In the genomic region with DNA sequence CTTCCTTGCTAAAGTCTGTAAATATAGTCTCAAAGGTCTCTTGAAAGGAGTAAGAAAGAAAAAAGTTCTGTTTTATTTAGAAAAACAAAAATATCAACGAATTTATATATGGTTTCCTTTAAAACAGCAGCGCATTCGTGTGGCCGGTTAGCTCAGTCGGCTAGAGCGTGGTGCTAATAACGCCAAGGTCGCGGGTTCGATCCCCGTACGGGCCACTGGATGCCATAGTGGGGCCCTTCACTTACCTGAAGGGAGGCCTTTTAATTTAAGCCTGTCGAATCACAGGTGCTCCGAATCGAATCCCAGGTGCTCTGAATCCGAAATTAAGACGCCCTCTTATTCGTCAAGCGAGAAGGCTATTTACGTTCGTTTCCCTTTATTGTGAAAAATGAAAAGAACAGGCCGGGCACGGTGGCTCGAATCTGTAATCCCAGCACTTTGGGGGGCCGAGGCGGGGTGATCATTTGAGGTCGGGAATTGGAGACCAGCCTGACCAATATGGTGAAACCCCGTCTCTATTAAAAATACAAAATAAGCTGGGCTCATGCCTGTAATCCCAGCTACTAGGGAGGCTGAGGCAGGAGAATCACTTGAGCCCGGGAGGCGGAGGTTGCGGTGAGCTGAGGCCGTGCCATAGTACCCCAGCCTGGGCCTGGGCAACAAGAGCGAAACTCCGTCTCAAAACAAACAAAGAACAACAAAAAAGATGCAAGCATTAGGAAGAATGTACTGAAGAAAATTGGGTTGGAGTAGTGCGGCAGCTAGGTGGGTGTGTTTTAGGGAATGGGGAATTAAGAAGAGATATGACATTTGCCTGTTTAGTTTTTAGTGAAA, we compare ENCODE assay signal across 8 cellular contexts.
A peak's percentile ranks its signal among the peaks of the same experiment; 100 is the strongest.
DNase-seq lines count a peak whose midpoint lies in the region; ATAC-seq and TF ChIP-seq lines count a peak whose summit lies in the region.

No MANE protein-coding gene starts in this region.

- H3K9me3 ChIP-seq in MM.1S (replicated peaks; ENCODE audit: insufficient read depth, low read length): no peaks in the 10 kb centered on the region
- no peaks in the 10 kb centered on the region for H3K9me3 ChIP-seq in neural progenitor cell (ENCODE audit: low read depth)

- H3K9ac ChIP-seq in MM.1S (ENCODE audit: low read length) (no peak overlapping the region), neural progenitor cell (no peak overlapping the region)

- no peaks in the 10 kb centered on the region for H3K4me1 ChIP-seq in MM.1S (ENCODE audit: low read length)
- peaks cover 8% of the 10 kb centered on the region for H3K4me1 ChIP-seq in neural progenitor cell

- H3K27ac ChIP-seq in MM.1S (ENCODE audit: low read length) (no peak overlapping the region), neural progenitor cell (no peak overlapping the region)

- TF ChIP-seq CTCF in MM.1S (IDR thresholded peaks at IDR 0.05; ENCODE audit: low read length): no peak
- TF ChIP-seq CTCF in neural progenitor cell (IDR thresholded peaks at IDR 0.05): no peak

- H3K4me2 ChIP-seq in MM.1S (ENCODE audit: low read depth, low read length): peak overlapping the region; percentile 49
- peak overlapping the region; percentile 82 for H3K4me2 ChIP-seq in neural progenitor cell

- peaks cover 73 to 84% of the 10 kb centered on the region in 2 donors for H3K27me3 Mint-ChIP-seq in T-cell
- H3K27me3 Mint-ChIP-seq in neural progenitor cell (ENCODE audit: insufficient read depth, low read depth): peaks cover 55% of the 10 kb centered on the region

- H3K79me2 ChIP-seq in MM.1S (ENCODE audit: low read length) (no peaks in the 10 kb centered on the region), neural progenitor cell (ENCODE audit: low read depth) (no peaks in the 10 kb centered on the region)

- H4K20me1 ChIP-seq in MM.1S (ENCODE audit: insufficient read depth, low read length): no peaks in the 10 kb centered on the region
- H4K20me1 ChIP-seq in neural progenitor cell (ENCODE audit: low read depth): peaks cover 31% of the 10 kb centered on the region

- H3K4me3 ChIP-seq in MM.1S (ENCODE audit: low read length) (peak overlapping the region; percentile 22; the same call in 1 of the 2 replicates), neural progenitor cell (peak overlapping the region; percentile 58)

- H3K27ac Mint-ChIP-seq in T-cell: peak overlapping the region; percentile 58 to 63
- peak overlapping the region; percentile 72 for H3K27ac Mint-ChIP-seq in neural progenitor cell

- DNase-seq in GF-D8 (lab: John Stamatoyannopoulos, UW) (peak; percentile 18), MM.1S (peak; percentile 37), T-cell (no peak), dermis microvascular lymphatic vessel endothelial cell (ENCODE audit: low read depth in 2 of 2) (peak; percentile 37 to 52), neural progenitor cell (ENCODE audit: low spot score) (peak; percentile 74), germinal center (ENCODE audit: low spot score) (no peak)

- H3K4me1 Mint-ChIP-seq in T-cell (peaks cover 26 to 38% (median 32%) of the 10 kb centered on the region in 3 donors), neural progenitor cell (peaks cover 49% of the 10 kb centered on the region)

- peaks cover 11% of the 10 kb centered on the region; the same call in 1 of the 2 replicates for H3F3A ChIP-seq in MM.1S (ENCODE audit: insufficient read depth, low read length)
- peaks cover 49% of the 10 kb centered on the region for H3F3A ChIP-seq in neural progenitor cell (ENCODE audit: low read depth)

- H3K27me3 ChIP-seq in MM.1S (replicated peaks; ENCODE audit: insufficient read depth, low read length) (no peaks in the 10 kb centered on the region; the same call in 1 of the 2 replicates), neural progenitor cell (peaks cover 70% of the 10 kb centered on the region)

- H3K36me3 ChIP-seq in MM.1S (replicated peaks; ENCODE audit: insufficient read depth, low read length): no peaks in the 10 kb centered on the region
- H3K36me3 ChIP-seq in neural progenitor cell: no peaks in the 10 kb centered on the region

- ATAC-seq in T-cell (replicated peaks in 1 of 4): no peak
- no peak for ATAC-seq in HG02981 (IDR thresholded peaks at IDR 0.05; ENCODE audit: unreplicated experiment)
- ATAC-seq in HG03135 (IDR thresholded peaks at IDR 0.05; ENCODE audit: unreplicated experiment): no peak

- H2AFZ ChIP-seq in MM.1S (ENCODE audit: low read length) (no peak overlapping the region), neural progenitor cell (replicated peaks) (no peak overlapping the region)

- no peaks in the 10 kb centered on the region for H3K9me2 ChIP-seq in MM.1S (replicated peaks; ENCODE audit: insufficient read depth, low read length)

- peaks cover 14 to 25% (median 19%) of the 10 kb centered on the region in 3 donors for H3K9me3 Mint-ChIP-seq in T-cell
- H3K9me3 Mint-ChIP-seq in neural progenitor cell: peaks cover 5% of the 10 kb centered on the region

- H3K4me3 Mint-ChIP-seq in T-cell (peak overlapping the region in 2 of 3 donors; percentile 6 to 16), neural progenitor cell (peak overlapping the region; percentile 91)

- H3K36me3 Mint-ChIP-seq in T-cell (peaks cover 12% of the 10 kb centered on the region), neural progenitor cell (no peaks in the 10 kb centered on the region)

- CTCF ChIA-PET in T-cell (lab: Charles Lee): interaction anchor here in 1 of 2 donors (0.6 kb wide), 1 partner anchor 481 kb away, joined by 3 read pairs; no protein-coding TSS in a partner anchor

- POLR2A ChIA-PET in T-cell (lab: Charles Lee): no interaction called here

Comparison
In these comparisons a context has a peak if more than half of its experiments do, and no peak if none do; other contexts are left out.
1. DNase-seq: peak in GF-D8 (single experiment), MM.1S (single experiment), dermis microvascular lymphatic vessel endothelial cell (2 of 2) and neural progenitor cell (single experiment); none in T-cell (0 of 34) and germinal center (single experiment).